Comparison of ENCODE assay signal across 11 cellular contexts in genomic region chr10:61760943-61761824, GRCh38.
DNase-seq lines count a peak whose midpoint lies in the region; ATAC-seq, FAIRE-seq and TF ChIP-seq lines count a peak whose summit lies in the region.
"Had no signal": no experiment of that assay in that cellular context is flagged by ENCODE, and none has a peak within 500 bp of the region (broad histone marks: within the 10 kb centered on the region; RNA-seq: fewer than 3 reads in every experiment).

No MANE protein-coding gene starts in this region.

- CTCF ChIA-PET in HepG2 (lab: Yijun Ruan, JAX; ENCODE audit: low intra/inter-chr PET ratio, low total read pairs) = no interaction called here

- H3K9me3 ChIP-seq in osteoblast (ENCODE audit: low read depth, low read length) (no peaks in the 10 kb centered on the region), HepG2 (ENCODE audit: low read length) (no peaks in the 10 kb centered on the region)
- H3K9me3 ChIP-seq: testis had no signal

- H3K79me2 ChIP-seq in osteoblast (ENCODE audit: insufficient read depth, low read length) (no peaks in the 10 kb centered on the region), HepG2 (ENCODE audit: insufficient read depth, low read length) (no peaks in the 10 kb centered on the region)

- POLR2A ChIA-PET in HepG2 (lab: Yijun Ruan, JAX) = no interaction called here

- H3K4me1 ChIP-seq in osteoblast (ENCODE audit: insufficient read depth, low read length) (peaks cover 23% of the 10 kb centered on the region), HepG2 (ENCODE audit: insufficient read depth, low read length) (no peaks in the 10 kb centered on the region)
- H3K4me1 ChIP-seq: testis had no signal

- in situ Hi-C loops in G401 (cut with HindIII; ENCODE audit: low sequenced_read_pairs) (no loop called here), HepG2 (cut with HindIII; ENCODE audit: extremely low pct_ligation_motif_present, low pct_unique_long_range_greater_than_20kb) (no loop called here)

- no peaks in the 10 kb centered on the region for H3K27me3 ChIP-seq in osteoblast (ENCODE audit: insufficient read depth, low read length)
- H3K27me3 ChIP-seq in HepG2 (ENCODE audit: control insufficient read depth in 1 of 2, insufficient read depth in 2 of 2, low read length in 2 of 2) = no peaks in the 10 kb centered on the region
- H3K27me3 ChIP-seq: cardiac muscle cell, testis had no signal

- WGBS in HepG2 (ENCODE audit: low lambda C conversion rate) = 7% methylated on average over 4 of the region's 4 CpGs

- no peak overlapping the region for H3K4me3 ChIP-seq in osteoblast (ENCODE audit: insufficient read depth, low read length)
- H3K4me3 ChIP-seq in HepG2 (replicated peaks in 1 of 3; ENCODE audit: insufficient read depth in 1 of 3, low read depth in 2 of 3, low read length in 3 of 3) = no peak overlapping the region
- H3K4me3 ChIP-seq: cardiac muscle cell, testis had no signal

- H3K36me3 ChIP-seq in osteoblast (ENCODE audit: insufficient read depth, low read length) (no peaks in the 10 kb centered on the region), HepG2 (replicated peaks in 1 of 2; ENCODE audit: control insufficient read depth in 1 of 2, insufficient read depth in 2 of 2, low read length in 2 of 2) (no peaks in the 10 kb centered on the region)
- H3K36me3 ChIP-seq: cardiac muscle cell had no signal

- H3K4me2 ChIP-seq in osteoblast (ENCODE audit: insufficient read depth, low read length) (peak overlapping the region; percentile 56), HepG2 (ENCODE audit: low read depth, low read length) (no peak overlapping the region)

- TF ChIP-seq EP300 in HepG2 (IDR thresholded peaks at IDR 0.05; ENCODE audit: low read depth in 2 of 2, low read length in 2 of 2) (no peak), HepG2 (CRISPR knock-in tag; IDR thresholded peaks at IDR 0.05; ENCODE audit: borderline replicate concordance) (no peak)

- H2AFZ ChIP-seq in osteoblast (ENCODE audit: low read length) (peak overlapping the region; percentile 8), HepG2 (ENCODE audit: low read length) (no peak overlapping the region)

- H4K20me1 ChIP-seq in osteoblast (ENCODE audit: insufficient read depth, low read length) (no peaks in the 10 kb centered on the region), HepG2 (ENCODE audit: insufficient read depth, low read length) (no peaks in the 10 kb centered on the region)

- no TSS peak for BruUV-seq in HepG2 (replicated peaks; lab: Mats Ljungman, UMichigan)

- ATAC-seq in HepG2 = no peak
- no peak for ATAC-seq in HG03097 (IDR thresholded peaks at IDR 0.05; ENCODE audit: low FRiP score, unreplicated experiment)

- no peak overlapping the region for H3K9ac ChIP-seq in HepG2 (ENCODE audit: insufficient read depth, low read depth, low read length)

- no peak for FAIRE-seq in HepG2 (lab: Jason Lieb, UNC)

- peak overlapping the region; percentile 61 for H3K27ac ChIP-seq in osteoblast (ENCODE audit: low read depth, low read length)
- no peak overlapping the region for H3K27ac ChIP-seq in HepG2 (ENCODE audit: extremely low read length, insufficient read depth, low read length)
- H3K27ac ChIP-seq: cardiac muscle cell, testis had no signal

- intact Hi-C loops in HepG2 (cut with micrococcal nuclease; ENCODE audit: unreplicated experiment) = no loop called here

- TF ChIP-seq CTCF in osteoblast (IDR thresholded peaks at IDR 0.05; ENCODE audit: extremely low read depth, low read depth, low read length) (no peak), HepG2 (CRISPR knock-in tag; IDR thresholded peaks at IDR 0.05) (no peak)

- DNase-seq in EH (ENCODE audit: low read depth) = peak; percentile 93
- DNase-seq in NCI-H748 (lab: John Stamatoyannopoulos, UW; ENCODE audit: unreplicated experiment) = peak; percentile 51
- DNase-seq in dedifferentiated amniotic fluid mesenchymal stem cell (ENCODE audit: extremely low spot score) = peak; percentile 42
- DNase-seq in osteoblast (ENCODE audit: insufficient read length, low spot score, missing footprints) = no peak
- DNase-seq in NCI-H2196 treated with DMSO at 0.1 percent for 48 hours (lab: John Stamatoyannopoulos, UW; ENCODE audit: unreplicated experiment) = no peak
- no peak for DNase-seq in G401 (ENCODE audit: low spot score)
- DNase-seq in HepG2 (ENCODE audit: low spot score) = no peak
- DNase-seq: NCI-H446 treated with DMSO at 0.1 percent for 48 hours, testis had no signal

- TF ChIP-seq POLR2A in HepG2 (IDR thresholded peaks at IDR 0.05; ENCODE audit: insufficient read depth in 1 of 2, low read depth in 2 of 2, low read length in 2 of 2) = no peak

- no peak for TF ChIP-seq RAD21 in HepG2 (CRISPR knock-in tag; IDR thresholded peaks at IDR 0.05)

TF ChIP-seq in HepG2, 621 proteins besides CTCF, POLR2A, EP300 and RAD21:
- TF ChIP-seq ZNF232 (CRISPR knock-in tag; IDR thresholded peaks at IDR 0.05; ENCODE audit: borderline replicate concordance) = no peak
- TF ChIP-seq ARID5B (CRISPR knock-in tag; IDR thresholded peaks at IDR 0.05) = no peak
- TF ChIP-seq TOPORS (CRISPR knock-in tag; IDR thresholded peaks at IDR 0.05) = no peak
- no peak for TF ChIP-seq BRD4 (CRISPR knock-in tag; IDR thresholded peaks at IDR 0.05)

Comparison
In these comparisons a context has a peak if more than half of its experiments do, and no peak if none do; other contexts are left out.
1. DNase-seq: peak in EH (single experiment), NCI-H748 (single experiment) and dedifferentiated amniotic fluid mesenchymal stem cell (single experiment); none in osteoblast (single experiment), NCI-H2196 treated with DMSO at 0.1 percent for 48 hours (single experiment), G401 (single experiment) and HepG2 (single experiment).